In the genomic region with DNA sequence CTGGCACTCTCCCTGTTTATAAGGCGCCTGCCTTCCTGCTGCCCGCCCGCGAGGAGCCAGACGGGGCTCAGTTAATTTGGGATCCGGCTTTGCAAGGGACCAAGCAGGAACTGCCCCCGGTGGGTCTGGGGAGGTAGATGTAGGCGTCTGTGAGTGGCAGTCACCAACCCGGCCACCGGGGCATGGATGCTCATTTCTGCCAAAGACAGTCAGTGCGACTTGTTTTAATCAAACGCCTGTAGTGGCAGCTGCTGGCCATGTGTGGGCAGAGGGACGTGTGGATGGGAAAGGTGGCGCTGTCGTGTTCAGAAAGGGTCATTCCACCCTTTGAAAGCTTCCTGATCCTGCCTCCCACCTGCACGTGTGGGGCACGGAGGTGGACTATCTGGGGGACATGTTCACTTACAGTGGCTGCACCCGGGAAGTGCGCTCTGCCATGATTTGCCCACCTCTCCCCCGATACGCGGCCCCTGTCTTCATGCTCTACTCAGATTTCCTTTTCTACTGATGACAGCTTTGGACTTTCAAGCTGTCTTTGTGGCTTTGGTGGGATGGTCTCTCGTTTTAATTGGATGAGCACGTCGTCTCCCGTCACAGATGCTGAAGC, we compare ENCODE assay signal across 1 cellular context.
TF ChIP-seq lines count a peak whose summit lies in the region.

No MANE protein-coding gene starts in this region.

TF ChIP-seq in HepG2, 621 proteins besides CTCF, POLR2A, EP300 and RAD21 (continued from another document):
- TF ChIP-seq ZNF317 (CRISPR knock-in tag; IDR thresholded peaks at IDR 0.05) (no peak), ATF4 (CRISPR knock-in tag; IDR thresholded peaks at IDR 0.05) (0 out of 4 replicates have a peak, but pooled peaks of 1 of the 2 experiments have one; percentile 13), TP53 (CRISPR knock-in tag; conservative IDR thresholded peaks at IDR 0.05) (no peak), SIN3A (IDR thresholded peaks at IDR 0.05; ENCODE audit: borderline replicate concordance, low read depth, low read length) (peak; percentile 60; the same call in 1 of the 2 replicates), IKZF4 (CRISPR knock-in tag; IDR thresholded peaks at IDR 0.05; ENCODE audit: borderline replicate concordance, low read depth, not compliant biosample characterization) (no peak), ZNF264 (CRISPR knock-in tag; IDR thresholded peaks at IDR 0.05) (no peak), ZNF431 (CRISPR knock-in tag; IDR thresholded peaks at IDR 0.05; ENCODE audit: borderline replicate concordance, low read depth) (peak; percentile 67; the same call in 1 of the 2 replicates), ZNF282 (IDR thresholded peaks at IDR 0.05; ENCODE audit: partially characterized antibody) (no peak), XRCC5 (optimal IDR thresholded peaks at IDR 0.05; ENCODE audit: low read length) (peak; percentile 80), ARNTL (CRISPR knock-in tag; IDR thresholded peaks at IDR 0.05) (peak; percentile 68), CC2D1A (CRISPR knock-in tag; IDR thresholded peaks at IDR 0.05) (peak; percentile 57; the same call in 1 of the 2 replicates), IKZF1 (IDR thresholded peaks at IDR 0.05) (no peak), GABPA (IDR thresholded peaks at IDR 0.05; ENCODE audit: low read depth, low read length) (no peak), GABPA (CRISPR knock-in tag; IDR thresholded peaks at IDR 0.05; ENCODE audit: low read depth) (no peak), TSC22D2 (CRISPR knock-in tag; IDR thresholded peaks at IDR 0.05; ENCODE audit: borderline replicate concordance) (no peak), NPAS2 (CRISPR knock-in tag; IDR thresholded peaks at IDR 0.05; ENCODE audit: borderline replicate concordance) (no peak), NFKB2 (CRISPR knock-in tag; IDR thresholded peaks at IDR 0.05; ENCODE audit: borderline replicate concordance) (no peak), ZNF768 (CRISPR knock-in tag; IDR thresholded peaks at IDR 0.05) (peak; percentile 51; the same call in 1 of the 2 replicates), KDM5A (IDR thresholded peaks at IDR 0.05; ENCODE audit: borderline replicate concordance, low read length) (no peak), ZNF225 (CRISPR knock-in tag; IDR thresholded peaks at IDR 0.05) (no peak), ZNF143 (CRISPR knock-in tag; IDR thresholded peaks at IDR 0.05) (no peak), KLF11 (CRISPR knock-in tag; IDR thresholded peaks at IDR 0.05) (no peak), ZNF776 (CRISPR knock-in tag; IDR thresholded peaks at IDR 0.05) (no peak), ERF (CRISPR knock-in tag; IDR thresholded peaks at IDR 0.05) (no peak), FIP1L1 (IDR thresholded peaks at IDR 0.05; ENCODE audit: borderline replicate concordance, insufficient read depth, low read depth, low read length) (no peak), PCBP1 (IDR thresholded peaks at IDR 0.05; ENCODE audit: borderline replicate concordance, low read depth, low read length) (no peak), PRMT3 (CRISPR knock-in tag; IDR thresholded peaks at IDR 0.05; ENCODE audit: borderline replicate concordance, low read depth) (no peak), ZNF510 (CRISPR knock-in tag; IDR thresholded peaks at IDR 0.05; ENCODE audit: low read depth) (no peak), KLF15 (CRISPR knock-in tag; IDR thresholded peaks at IDR 0.05; ENCODE audit: borderline replicate concordance) (no peak), GATA4 (IDR thresholded peaks at IDR 0.05; ENCODE audit: borderline replicate concordance, low read depth) (no peak), SOX6 (IDR thresholded peaks at IDR 0.05) (no peak), SOX6 (CRISPR knock-in tag; IDR thresholded peaks at IDR 0.05) (no peak), CHD2 (IDR thresholded peaks at IDR 0.05; ENCODE audit: low read depth, low read length) (no peak), HMG20A (CRISPR knock-in tag; IDR thresholded peaks at IDR 0.05; ENCODE audit: borderline replicate concordance) (no peak), SP2 (CRISPR knock-in tag; IDR thresholded peaks at IDR 0.05) (no peak), SPEN (CRISPR knock-in tag; IDR thresholded peaks at IDR 0.05; ENCODE audit: low read depth) (peak; percentile 16; the same call in 1 of the 2 replicates), CCAR2 (optimal IDR thresholded peaks at IDR 0.05; ENCODE audit: low read depth, low read length) (no peak), ETV6 (CRISPR knock-in tag; conservative IDR thresholded peaks at IDR 0.05) (no peak)
- TF ChIP-seq, protein P1, sequence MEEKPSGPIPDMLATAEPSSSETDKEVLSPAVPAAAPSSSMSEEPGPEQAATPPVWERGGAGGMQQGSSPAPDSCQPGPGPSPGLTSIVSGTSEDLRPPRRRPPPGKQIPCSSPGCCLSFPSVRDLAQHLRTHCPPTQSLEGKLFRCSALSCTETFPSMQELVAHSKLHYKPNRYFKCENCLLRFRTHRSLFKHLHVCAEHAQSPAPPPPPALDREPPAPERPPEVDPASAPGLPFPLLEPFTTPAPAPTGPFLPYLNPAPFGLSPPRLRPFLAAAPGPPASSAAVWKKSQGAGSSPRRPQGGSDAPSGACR (CRISPR knock-in tag; IDR thresholded peaks at IDR 0.05) = no peak; the same call in 1 of the 2 replicates
- TF ChIP-seq, protein P2, sequence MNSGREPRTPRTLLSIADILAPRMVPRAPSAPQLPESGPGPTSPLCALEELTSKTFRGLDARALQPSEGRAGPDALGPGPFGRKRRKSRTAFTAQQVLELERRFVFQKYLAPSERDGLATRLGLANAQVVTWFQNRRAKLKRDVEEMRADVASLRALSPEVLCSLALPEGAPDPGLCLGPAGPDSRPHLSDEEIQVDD (CRISPR knock-in tag; IDR thresholded peaks at IDR 0.05; ENCODE audit: borderline replicate concordance) = 0 out of 2 replicates have a peak, but pooled peaks have one; percentile 38
- TF ChIP-seq, protein P3, sequence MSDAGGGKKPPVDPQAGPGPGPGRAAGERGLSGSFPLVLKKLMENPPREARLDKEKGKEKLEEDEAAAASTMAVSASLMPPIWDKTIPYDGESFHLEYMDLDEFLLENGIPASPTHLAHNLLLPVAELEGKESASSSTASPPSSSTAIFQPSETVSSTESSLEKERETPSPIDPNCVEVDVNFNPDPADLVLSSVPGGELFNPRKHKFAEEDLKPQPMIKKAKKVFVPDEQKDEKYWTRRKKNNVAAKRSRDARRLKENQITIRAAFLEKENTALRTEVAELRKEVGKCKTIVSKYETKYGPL (CRISPR knock-in tag; IDR thresholded peaks at IDR 0.05) = no peak
